ENCODE assay signal across 1 cellular context in the genomic region with DNA sequence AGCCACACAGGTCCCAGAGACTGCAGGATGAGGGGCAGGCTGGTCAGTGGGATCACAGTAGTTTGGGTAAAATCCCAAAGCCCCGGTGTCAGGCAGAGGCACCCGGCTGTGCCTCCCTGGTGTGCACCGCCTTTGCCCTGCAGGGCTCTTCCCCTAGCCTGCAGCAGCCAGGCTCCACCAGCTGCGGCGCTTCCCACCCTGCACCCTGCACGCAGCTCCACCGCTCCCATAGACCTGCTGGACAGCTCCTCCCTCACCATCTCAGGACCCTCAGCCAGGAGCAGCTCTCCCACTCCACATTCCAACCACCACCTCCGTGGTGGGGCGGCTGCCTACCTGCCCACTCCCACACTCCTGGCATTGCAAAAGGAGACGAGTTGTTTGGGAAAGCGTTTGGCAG.
TF ChIP-seq lines count a peak whose summit lies in the region.

No MANE protein-coding gene starts in this region.

TF ChIP-seq in H1, 55 proteins besides CTCF, POLR2A, EP300 and RAD21:
- TF ChIP-seq, protein P1, sequence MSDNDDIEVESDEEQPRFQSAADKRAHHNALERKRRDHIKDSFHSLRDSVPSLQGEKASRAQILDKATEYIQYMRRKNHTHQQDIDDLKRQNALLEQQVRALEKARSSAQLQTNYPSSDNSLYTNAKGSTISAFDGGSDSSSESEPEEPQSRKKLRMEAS (IDR thresholded peaks at IDR 0.05), result no peak
- TF ChIP-seq TEAD4 (IDR thresholded peaks at IDR 0.05; ENCODE audit: low read depth, low read length), result peak; percentile 54; the same call in 1 of the 2 replicates
- no peak for TF ChIP-seq BACH1 (IDR thresholded peaks at IDR 0.05; ENCODE audit: low read length)
- TF ChIP-seq RNF2 (IDR thresholded peaks at IDR 0.05; ENCODE audit: borderline replicate concordance, low read depth, low read length, missing control alignments, poor library complexity, severe bottlenecking), result no peak
- no peak for TF ChIP-seq SUZ12 (IDR thresholded peaks at IDR 0.05; ENCODE audit: low read length)
